In the genomic region with DNA sequence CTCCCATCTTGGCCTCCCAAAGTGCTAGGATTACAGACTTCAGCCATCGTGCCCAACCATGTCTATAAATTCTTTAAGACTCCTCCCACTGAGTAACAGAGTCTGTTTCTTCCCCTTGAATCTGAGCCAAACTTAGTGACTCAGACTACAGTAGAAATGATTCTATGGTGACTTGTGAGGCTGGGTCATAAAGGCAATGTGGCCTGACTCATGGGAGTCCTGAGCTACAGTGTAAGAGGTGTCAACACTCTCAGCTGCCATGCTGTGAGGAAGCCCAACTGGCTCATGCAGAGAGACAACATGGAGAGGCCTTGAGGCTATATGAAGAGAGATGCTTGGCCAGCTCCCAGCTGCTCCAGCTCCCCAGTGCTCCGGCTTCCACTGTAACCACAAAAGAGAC, we compare ENCODE assay signal across 1 cellular context.
TF ChIP-seq lines count a peak whose summit lies in the region.

No MANE protein-coding gene starts in this region.

TF ChIP-seq in HepG2, 621 proteins besides CTCF, POLR2A, EP300 and RAD21:
- TF ChIP-seq CBX5 (CRISPR knock-in tag; IDR thresholded peaks at IDR 0.05; ENCODE audit: borderline replicate concordance) (peak; percentile 72; the same call in 1 of the 2 replicates), IKZF4 (CRISPR knock-in tag; IDR thresholded peaks at IDR 0.05; ENCODE audit: borderline replicate concordance, low read depth, not compliant biosample characterization) (peak; percentile 61), GABPA (IDR thresholded peaks at IDR 0.05; ENCODE audit: low read depth, low read length) (no peak), GABPA (CRISPR knock-in tag; IDR thresholded peaks at IDR 0.05; ENCODE audit: low read depth) (no peak), PAX8 (CRISPR knock-in tag; IDR thresholded peaks at IDR 0.05; ENCODE audit: borderline replicate concordance) (no peak), ZNF644 (CRISPR knock-in tag; IDR thresholded peaks at IDR 0.05; ENCODE audit: low read depth) (peak; percentile 50), SAP130 (CRISPR knock-in tag; IDR thresholded peaks at IDR 0.05; ENCODE audit: low read depth) (0 out of 2 replicates have a peak, but pooled peaks have one; percentile 20), YY1 (IDR thresholded peaks at IDR 0.05; ENCODE audit: insufficient read depth, insufficient replicate concordance, low read depth, low read length) (peak; percentile 75), BHLHE40 (IDR thresholded peaks at IDR 0.05; ENCODE audit: low read length) (0 out of 2 replicates have a peak, but pooled peaks have one; percentile 25), YEATS2 (CRISPR knock-in tag; IDR thresholded peaks at IDR 0.05; ENCODE audit: borderline replicate concordance) (peak; percentile 45; the same call in 1 of the 2 replicates), FOSL2 (CRISPR knock-in tag; IDR thresholded peaks at IDR 0.05) (peak; percentile 87)
- TF ChIP-seq, protein P1, sequence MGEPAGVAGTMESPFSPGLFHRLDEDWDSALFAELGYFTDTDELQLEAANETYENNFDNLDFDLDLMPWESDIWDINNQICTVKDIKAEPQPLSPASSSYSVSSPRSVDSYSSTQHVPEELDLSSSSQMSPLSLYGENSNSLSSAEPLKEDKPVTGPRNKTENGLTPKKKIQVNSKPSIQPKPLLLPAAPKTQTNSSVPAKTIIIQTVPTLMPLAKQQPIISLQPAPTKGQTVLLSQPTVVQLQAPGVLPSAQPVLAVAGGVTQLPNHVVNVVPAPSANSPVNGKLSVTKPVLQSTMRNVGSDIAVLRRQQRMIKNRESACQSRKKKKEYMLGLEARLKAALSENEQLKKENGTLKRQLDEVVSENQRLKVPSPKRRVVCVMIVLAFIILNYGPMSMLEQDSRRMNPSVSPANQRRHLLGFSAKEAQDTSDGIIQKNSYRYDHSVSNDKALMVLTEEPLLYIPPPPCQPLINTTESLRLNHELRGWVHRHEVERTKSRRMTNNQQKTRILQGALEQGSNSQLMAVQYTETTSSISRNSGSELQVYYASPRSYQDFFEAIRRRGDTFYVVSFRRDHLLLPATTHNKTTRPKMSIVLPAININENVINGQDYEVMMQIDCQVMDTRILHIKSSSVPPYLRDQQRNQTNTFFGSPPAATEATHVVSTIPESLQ (CRISPR knock-in tag; conservative IDR thresholded peaks at IDR 0.05): no peak
